In genomic region chr14:37246427-37246829, GRCh38 we compare ENCODE assay signal across 8 cellular contexts. TPM values are rescaled to one million over a fixed set of nuclear protein-coding genes. Genes with fewer than 3 reads are reported as not detected.
DNase-seq lines count a peak whose midpoint lies in the region; ATAC-seq and TF ChIP-seq lines count a peak whose summit lies in the region.

No MANE protein-coding gene starts in this region.

- H3F3A ChIP-seq in SK-N-SH (replicated peaks; ENCODE audit: insufficient read depth) (no peaks in the 10 kb centered on the region), Loucy (ENCODE audit: low read depth) (no peaks in the 10 kb centered on the region)

- H2AFZ ChIP-seq in SK-N-SH (ENCODE audit: low read depth) (no peak overlapping the region), Loucy (ENCODE audit: low read length) (peak overlapping the region; percentile 40; the same call in 1 of the 2 replicates)

- H3K4me3 Mint-ChIP-seq in activated T-cell treated with anti-CD3 and anti-CD28 coated beads, Interleukin-2, amount 50 U/mL, for 4 hours: no peak overlapping the region

- no peaks in the 10 kb centered on the region for H3K4me1 Mint-ChIP-seq in activated T-cell treated with anti-CD3 and anti-CD28 coated beads, Interleukin-2, amount 50 U/mL, for 4 hours (ENCODE audit: low read depth)

- H3K9ac ChIP-seq in SK-N-SH (no peak overlapping the region), Loucy (ENCODE audit: low read depth, low read length, poor library complexity, severe bottlenecking) (no peak overlapping the region)

- H3K27ac ChIP-seq in SK-N-SH (ENCODE audit: low read depth in 2 of 2, low read length in 1 of 2): no peak overlapping the region

- H3K9me3 Mint-ChIP-seq in activated T-cell treated with anti-CD3 and anti-CD28 coated beads, Interleukin-2, amount 50 U/mL, for 4 hours: no peaks in the 10 kb centered on the region

- H3K27me3 ChIP-seq in SK-N-SH (ENCODE audit: insufficient read depth) (no peaks in the 10 kb centered on the region), Loucy (ENCODE audit: insufficient read depth, low read length, poor library complexity, severe bottlenecking) (no peaks in the 10 kb centered on the region)

- H3K4me2 ChIP-seq in SK-N-SH (no peak overlapping the region), Loucy (ENCODE audit: low read depth, low read length, poor library complexity, severe bottlenecking) (no peak overlapping the region)

- no peaks in the 10 kb centered on the region for H3K79me2 ChIP-seq in SK-N-SH (ENCODE audit: insufficient read depth)
- H3K79me2 ChIP-seq in Loucy (ENCODE audit: insufficient read depth, low read length): no peaks in the 10 kb centered on the region

- H3K9me3 ChIP-seq in SK-N-SH: no peaks in the 10 kb centered on the region
- H3K9me3 ChIP-seq in Loucy (ENCODE audit: insufficient read depth, low read depth, low read length): no peaks in the 10 kb centered on the region

- no peaks in the 10 kb centered on the region for H3K36me3 Mint-ChIP-seq in activated T-cell treated with anti-CD3 and anti-CD28 coated beads, Interleukin-2, amount 50 U/mL, for 4 hours (ENCODE audit: insufficient read depth)

- DNase-seq in SK-N-SH (peak; percentile 1), RPMI7951 (ENCODE audit: low read depth) (peak; percentile 35), fibroblast of peridontal ligament (ENCODE audit: extremely low read depth) (peak; percentile 76), putamen (ENCODE audit: low spot score) (peak; percentile 5)
- DNase-seq in activated T-cell treated with anti-CD3 and anti-CD28 coated beads, Interleukin-2, amount 50 U/mL, for 4 hours: no peak

- CTCF ChIA-PET in SK-N-SH (lab: Yijun Ruan, JAX): interaction anchor here (0.6 to 1.5 kb wide), 7 partner anchors 9 to 628 kb away, joined by 3 to 7 read pairs (median 3); no protein-coding TSS in a partner anchor

- TF ChIP-seq CTCF in SK-N-SH (IDR thresholded peaks at IDR 0.05): peak; percentile 63
- peak; percentile 84 for TF ChIP-seq CTCF in Loucy (conservative IDR thresholded peaks at IDR 0.05; ENCODE audit: low read length)

- H3K4me3 ChIP-seq in SK-N-SH (ENCODE audit: low read depth in 2 of 2, low read length in 1 of 2) (peak overlapping the region in 1 of 2 experiments; percentile 44; a peak in 1 of 4 replicates), Loucy (ENCODE audit: low read length, poor library complexity, severe bottlenecking) (no peak overlapping the region)

- POLR2A ChIA-PET in SK-N-SH (lab: Yijun Ruan, JAX): no interaction called here

- ATAC-seq in SK-N-SH treated with all-trans-retinoic acid at 6 μM for 48 hours (no peak), GM21381 (IDR thresholded peaks at IDR 0.05; ENCODE audit: unreplicated experiment) (no peak)
- no peak for ATAC-seq in activated T-cell treated with anti-CD3 and anti-CD28 coated beads, Interleukin-2, amount 50 U/mL, for 4 hours

- no peaks in the 10 kb centered on the region for H3K27me3 Mint-ChIP-seq in activated T-cell treated with anti-CD3 and anti-CD28 coated beads, Interleukin-2, amount 50 U/mL, for 4 hours (ENCODE audit: low read depth)

- H3K4me1 ChIP-seq in SK-N-SH (ENCODE audit: control insufficient read depth in 1 of 2, insufficient read depth in 2 of 2, low read depth in 1 of 2, low read length in 1 of 2): no peaks in the 10 kb centered on the region
- H3K4me1 ChIP-seq in Loucy (ENCODE audit: insufficient read depth, low read length, poor library complexity, severe bottlenecking): no peaks in the 10 kb centered on the region

- TF ChIP-seq RAD21 in SK-N-SH (IDR thresholded peaks at IDR 0.05; ENCODE audit: low read length): peak; percentile 58

- no peaks in the 10 kb centered on the region for H3K9me2 ChIP-seq in SK-N-SH
- no peaks in the 10 kb centered on the region for H3K9me2 ChIP-seq in Loucy (replicated peaks; ENCODE audit: low read depth, low read length)

- H3K36me3 ChIP-seq in SK-N-SH (replicated peaks in 1 of 2; ENCODE audit: control insufficient read depth in 1 of 2, insufficient read depth in 2 of 2, low read length in 1 of 2) (no peaks in the 10 kb centered on the region), Loucy (ENCODE audit: insufficient read depth, low read length) (no peaks in the 10 kb centered on the region)

- no peak for TF ChIP-seq EP300 in SK-N-SH (IDR thresholded peaks at IDR 0.05; ENCODE audit: borderline replicate concordance in 1 of 2, low read depth in 1 of 2, low read length in 1 of 2)

- H4K20me1 ChIP-seq in SK-N-SH (ENCODE audit: insufficient read depth) (no peaks in the 10 kb centered on the region), Loucy (ENCODE audit: insufficient read depth, low read length, poor library complexity, severe bottlenecking) (no peaks in the 10 kb centered on the region)

TF ChIP-seq in SK-N-SH, 30 proteins besides CTCF, POLR2A, EP300 and RAD21 (continues in another document):
- TF ChIP-seq USF2 (IDR thresholded peaks at IDR 0.05; ENCODE audit: borderline replicate concordance, low read depth, low read length) (no peak), JUND (IDR thresholded peaks at IDR 0.05) (no peak), FOXM1 (IDR thresholded peaks at IDR 0.05; ENCODE audit: low read depth) (no peak), NRF1 (IDR thresholded peaks at IDR 0.05; ENCODE audit: low read depth, low read length) (no peak), MXI1 (IDR thresholded peaks at IDR 0.05; ENCODE audit: low read depth, low read length) (no peak), CHD2 (IDR thresholded peaks at IDR 0.05; ENCODE audit: low read length, partially characterized antibody) (no peak), TCF12 (IDR thresholded peaks at IDR 0.05) (no peak), IRF3 (IDR thresholded peaks at IDR 0.05; ENCODE audit: low read depth, low read length) (no peak), MEF2A (IDR thresholded peaks at IDR 0.05; ENCODE audit: borderline replicate concordance, low read depth) (no peak)

TF ChIP-seq in SK-N-SH treated with all-trans-retinoic acid at 6 μM for 48 hours, 23 proteins besides CTCF, POLR2A, EP300 and RAD21 (continues in another document):
- TF ChIP-seq ISL1 (CRISPR knock-in tag; IDR thresholded peaks at IDR 0.05) (no peak), GLIS3 (CRISPR knock-in tag; IDR thresholded peaks at IDR 0.05) (no peak), CSDC2 (CRISPR knock-in tag; IDR thresholded peaks at IDR 0.05) (no peak), ARNTL (CRISPR knock-in tag; IDR thresholded peaks at IDR 0.05; ENCODE audit: borderline replicate concordance, low read depth) (no peak), ZNF70 (CRISPR knock-in tag; IDR thresholded peaks at IDR 0.05) (no peak), ZFP3 (CRISPR knock-in tag; IDR thresholded peaks at IDR 0.05) (no peak), PATZ1 (CRISPR knock-in tag; IDR thresholded peaks at IDR 0.05; ENCODE audit: borderline replicate concordance) (no peak), POU6F1 (CRISPR knock-in tag; IDR thresholded peaks at IDR 0.05; ENCODE audit: borderline replicate concordance, low read depth) (no peak), ZNF8 (CRISPR knock-in tag; IDR thresholded peaks at IDR 0.05) (no peak), CSRNP3 (CRISPR knock-in tag; IDR thresholded peaks at IDR 0.05) (no peak), RARB (CRISPR knock-in tag; IDR thresholded peaks at IDR 0.05) (no peak), SNAI2 (CRISPR knock-in tag; IDR thresholded peaks at IDR 0.05) (no peak), BACH2 (CRISPR knock-in tag; IDR thresholded peaks at IDR 0.05; ENCODE audit: borderline replicate concordance) (no peak), TCF4 (CRISPR knock-in tag; IDR thresholded peaks at IDR 0.05; ENCODE audit: borderline replicate concordance) (no peak)

RNA-seq across cellular contexts. Expression of gene MIPOL1, which starts 48.7 kb away (rescaled TPM):
- 0.23 and 0.31 TPM in 2 replicates for polyA plus RNA-seq in SK-N-SH (2012; rRNA removed)
- polyA plus RNA-seq in SK-N-SH (2012; cell fraction: cytosol; rRNA removed): 0.55 and 0.58 TPM in 2 replicates
- 0.34 and 0.77 TPM in 2 replicates for polyA plus RNA-seq in SK-N-SH (2012; cell fraction: nucleus; rRNA removed)
- total RNA-seq in RPMI7951 (2014; rRNA removed; shearing (Covaris generic)): 3.2 and 5.4 TPM in 2 replicates
- under 1 TPM in 2 of 3 donors, not detected in 1; 0.10 to 0.16 TPM for total RNA-seq in activated T-cell treated with anti-CD3 and anti-CD28 coated beads, Interleukin-2, amount 50 U/mL, for 4 hours
